ENCODE assay signal across 8 cellular contexts in genomic region chr1:95233321-95233736, GRCh38. TPM values are rescaled to one million over a fixed set of nuclear protein-coding genes. Genes with fewer than 3 reads are reported as not detected.
DNase-seq lines count a peak whose midpoint lies in the region; ATAC-seq and TF ChIP-seq lines count a peak whose summit lies in the region.

No MANE protein-coding gene starts in this region.

- no peaks in the 10 kb centered on the region for H4K20me1 ChIP-seq in GM23338 (replicated peaks; ENCODE audit: insufficient read depth)

- DNase-seq in GM23338 (ENCODE audit: low spot score) = peak; percentile 58
- DNase-seq in T-helper 9 cell = peak; percentile 2
- peak; percentile 18 for DNase-seq in fibroblast of villous mesenchyme (ENCODE audit: low read depth)
- DNase-seq in neural crest cell (ENCODE audit: low read depth, low spot score) = no peak
- DNase-seq in DMS114 treated with DMSO at 0.1 percent for 48 hours (lab: John Stamatoyannopoulos, UW; ENCODE audit: unreplicated experiment) = no peak
- DNase-seq in NCI-H2196 treated with DMSO at 0.1 percent for 48 hours (lab: John Stamatoyannopoulos, UW; ENCODE audit: unreplicated experiment) = no peak
- DNase-seq in NCI-H128 (lab: John Stamatoyannopoulos, UW; ENCODE audit: unreplicated experiment) = no peak
- no peak for DNase-seq in occipital lobe (lab: John Stamatoyannopoulos, UW)

- H3K4me3 Mint-ChIP-seq in GM23338 = peak overlapping the region; percentile 90
- H3K4me3 Mint-ChIP-seq in neural crest cell = peak overlapping the region; percentile 93

- H3K27ac ChIP-seq in GM23338 (ENCODE audit: low read depth) = no peak overlapping the region; the same call in 1 of the 2 replicates

- no peaks in the 10 kb centered on the region; the same call in 1 of the 2 replicates for H3K9me2 ChIP-seq in GM23338 (ENCODE audit: insufficient read depth)

- H3K4me3 ChIP-seq in GM23338 (peak overlapping the region; percentile 86), fibroblast of villous mesenchyme (ENCODE audit: low read depth, low read length) (peak overlapping the region; percentile 66)

- peak overlapping the region; percentile 76 for H3K4me2 ChIP-seq in GM23338

- no peak for TF ChIP-seq CTCF in GM23338 (conservative IDR thresholded peaks at IDR 0.05; ENCODE audit: low read depth in 2 of 2)
- TF ChIP-seq CTCF in fibroblast of villous mesenchyme (IDR thresholded peaks at IDR 0.05; ENCODE audit: insufficient read depth, low read depth, low read length) = no peak
- no peak for TF ChIP-seq CTCF in neural crest cell (conservative IDR thresholded peaks at IDR 0.05)

- H3K27me3 Mint-ChIP-seq in GM23338 (ENCODE audit: insufficient read depth, low read depth, poor library complexity) (peaks cover 5% of the 10 kb centered on the region), neural crest cell (ENCODE audit: low read depth) (peaks cover 2% of the 10 kb centered on the region)

- peak overlapping the region; percentile 94 for H2AFZ ChIP-seq in GM23338

- H3K79me2 ChIP-seq in GM23338 (replicated peaks; ENCODE audit: insufficient read depth) = peaks cover 24% of the 10 kb centered on the region

- H3K36me3 Mint-ChIP-seq in GM23338 (ENCODE audit: low read depth) = no peaks in the 10 kb centered on the region
- peaks cover 9% of the 10 kb centered on the region for H3K36me3 Mint-ChIP-seq in neural crest cell (ENCODE audit: low read depth)

- H3K9me3 Mint-ChIP-seq in GM23338 (no peaks in the 10 kb centered on the region; the same call in 2 of the 3 replicates), neural crest cell (no peaks in the 10 kb centered on the region)

- H3K27me3 ChIP-seq in GM23338 (ENCODE audit: insufficient read depth) = no peaks in the 10 kb centered on the region

- peaks cover 8% of the 10 kb centered on the region; the same call in 1 of the 2 replicates for H3K4me1 ChIP-seq in GM23338 (ENCODE audit: insufficient read depth)

- peak; percentile 29 for ATAC-seq in GM23338

- H3K27ac Mint-ChIP-seq in GM23338 = no peak overlapping the region; the same call in 1 of the 2 replicates
- peak overlapping the region; percentile 68 for H3K27ac Mint-ChIP-seq in neural crest cell (ENCODE audit: unreplicated experiment)

- H3K4me1 Mint-ChIP-seq in GM23338 = peaks cover 9% of the 10 kb centered on the region; the same call in 2 of the 3 replicates
- H3K4me1 Mint-ChIP-seq in neural crest cell = peaks cover 32% of the 10 kb centered on the region

- no peaks in the 10 kb centered on the region; the same call in 1 of the 2 replicates for H3K36me3 ChIP-seq in GM23338 (ENCODE audit: insufficient read depth)

- no peaks in the 10 kb centered on the region for H3F3A ChIP-seq in GM23338 (replicated peaks; ENCODE audit: low read depth)

TF ChIP-seq in GM23338, 12 proteins besides CTCF, POLR2A, EP300 and RAD21:
- no peak for TF ChIP-seq POLR2AphosphoS5 (IDR thresholded peaks at IDR 0.05; ENCODE audit: low read depth)
- TF ChIP-seq, protein P1, sequence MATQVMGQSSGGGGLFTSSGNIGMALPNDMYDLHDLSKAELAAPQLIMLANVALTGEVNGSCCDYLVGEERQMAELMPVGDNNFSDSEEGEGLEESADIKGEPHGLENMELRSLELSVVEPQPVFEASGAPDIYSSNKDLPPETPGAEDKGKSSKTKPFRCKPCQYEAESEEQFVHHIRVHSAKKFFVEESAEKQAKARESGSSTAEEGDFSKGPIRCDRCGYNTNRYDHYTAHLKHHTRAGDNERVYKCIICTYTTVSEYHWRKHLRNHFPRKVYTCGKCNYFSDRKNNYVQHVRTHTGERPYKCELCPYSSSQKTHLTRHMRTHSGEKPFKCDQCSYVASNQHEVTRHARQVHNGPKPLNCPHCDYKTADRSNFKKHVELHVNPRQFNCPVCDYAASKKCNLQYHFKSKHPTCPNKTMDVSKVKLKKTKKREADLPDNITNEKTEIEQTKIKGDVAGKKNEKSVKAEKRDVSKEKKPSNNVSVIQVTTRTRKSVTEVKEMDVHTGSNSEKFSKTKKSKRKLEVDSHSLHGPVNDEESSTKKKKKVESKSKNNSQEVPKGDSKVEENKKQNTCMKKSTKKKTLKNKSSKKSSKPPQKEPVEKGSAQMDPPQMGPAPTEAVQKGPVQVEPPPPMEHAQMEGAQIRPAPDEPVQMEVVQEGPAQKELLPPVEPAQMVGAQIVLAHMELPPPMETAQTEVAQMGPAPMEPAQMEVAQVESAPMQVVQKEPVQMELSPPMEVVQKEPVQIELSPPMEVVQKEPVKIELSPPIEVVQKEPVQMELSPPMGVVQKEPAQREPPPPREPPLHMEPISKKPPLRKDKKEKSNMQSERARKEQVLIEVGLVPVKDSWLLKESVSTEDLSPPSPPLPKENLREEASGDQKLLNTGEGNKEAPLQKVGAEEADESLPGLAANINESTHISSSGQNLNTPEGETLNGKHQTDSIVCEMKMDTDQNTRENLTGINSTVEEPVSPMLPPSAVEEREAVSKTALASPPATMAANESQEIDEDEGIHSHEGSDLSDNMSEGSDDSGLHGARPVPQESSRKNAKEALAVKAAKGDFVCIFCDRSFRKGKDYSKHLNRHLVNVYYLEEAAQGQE (IDR thresholded peaks at IDR 0.05; ENCODE audit: unreplicated experiment) = no peak
- TF ChIP-seq STAT1 (IDR thresholded peaks at IDR 0.05; ENCODE audit: unreplicated experiment) = no peak
- TF ChIP-seq ETS1 (IDR thresholded peaks at IDR 0.05) = no peak
- no peak for TF ChIP-seq EZH2 (IDR thresholded peaks at IDR 0.05; ENCODE audit: low read depth, unreplicated experiment)
- TF ChIP-seq ZNF462 (CRISPR knock-in tag; IDR thresholded peaks at IDR 0.05) = no peak
TF ChIP-seq in GM23338: peak in this region for 0.

RNA-seq across cellular contexts. Expression of gene RWDD3, which starts 0.7 kb away (rescaled TPM):
- 16.0 and 19.3 TPM in 2 replicates for total RNA-seq in GM23338 (2014; rRNA removed; shearing (Covaris generic))
- polyA plus RNA-seq in GM23338 (2016; fragmentation: Nextera tagmentation; extraction: Ambion mirVana) = 50.7 and 57.1 TPM in 2 replicates
- total RNA-seq in fibroblast of villous mesenchyme = 10.0 and 13.8 TPM in 2 replicates
- 18.9 and 22.9 TPM in 2 replicates for total RNA-seq in neural crest cell
- 28.4 TPM for total RNA-seq in occipital lobe

Comparison
In these comparisons a context has a peak if more than half of its experiments do, and no peak if none do; other contexts are left out.
1. DNase-seq: peak in GM23338 (single experiment), T-helper 9 cell (single experiment) and fibroblast of villous mesenchyme (single experiment); none in neural crest cell (single experiment), DMS114 treated with DMSO at 0.1 percent for 48 hours (single experiment), NCI-H2196 treated with DMSO at 0.1 percent for 48 hours (single experiment), NCI-H128 (single experiment) and occipital lobe (single experiment).